Comparison of ENCODE assay signal across 17 cellular contexts in genomic region chr16:88599825-88600538, GRCh38. TPM values are rescaled to one million over a fixed set of nuclear protein-coding genes. Genes with fewer than 3 reads are reported as not detected.
DNase-seq lines count a peak whose midpoint lies in the region; ATAC-seq, FAIRE-seq and TF ChIP-seq lines count a peak whose summit lies in the region.
"Had no signal": no experiment of that assay in that cellular context is flagged by ENCODE, and none has a peak within 500 bp of the region (broad histone marks: within the 10 kb centered on the region; RNA-seq: fewer than 3 reads in every experiment).

No MANE protein-coding gene starts in this region.

- no peak overlapping the region for H3K9ac ChIP-seq in parathyroid adenoma
- H3K9ac ChIP-seq: SK-N-SH had no signal

- H3K27me3 ChIP-seq in esophagus squamous epithelium = no peaks in the 10 kb centered on the region
- H3K27me3 ChIP-seq in parathyroid adenoma (ENCODE audit: control insufficient read depth, insufficient read depth, low read length) = no peaks in the 10 kb centered on the region
- no peaks in the 10 kb centered on the region for H3K27me3 ChIP-seq in upper lobe of right lung
- H3K27me3 ChIP-seq: pancreas had no signal

- peaks cover 4 to 41% (median 9%) of the 10 kb centered on the region in 3 donors for H3K4me1 ChIP-seq in esophagus squamous epithelium
- H3K4me1 ChIP-seq in parathyroid adenoma = no peaks in the 10 kb centered on the region
- peaks cover 21% of the 10 kb centered on the region for H3K4me1 ChIP-seq in upper lobe of right lung
- H3K4me1 ChIP-seq: pancreas had no signal

- intact Hi-C loops in esophagus squamous epithelium (cut with DNase I) (no loop called here), upper lobe of right lung (cut with DNase I) (no loop called here)

- H3K9me3 ChIP-seq in esophagus squamous epithelium (no peaks in the 10 kb centered on the region), parathyroid adenoma (ENCODE audit: control insufficient read depth, low read length) (no peaks in the 10 kb centered on the region), upper lobe of right lung (no peaks in the 10 kb centered on the region)
- H3K9me3 ChIP-seq: pancreas, SK-N-SH had no signal

- no peak overlapping the region for H2AFZ ChIP-seq in parathyroid adenoma

- H3K4me3 ChIP-seq in esophagus squamous epithelium (no peak overlapping the region), parathyroid adenoma (ENCODE audit: low read depth, low read length) (no peak overlapping the region), upper lobe of right lung (no peak overlapping the region), foreskin fibroblast (ENCODE audit: low read depth in 1 of 2, low read length in 2 of 2) (no peak overlapping the region)
- H3K4me3 ChIP-seq: pancreas had no signal

- TF ChIP-seq POLR2A in esophagus squamous epithelium (IDR thresholded peaks at IDR 0.05) = no peak
- no peak for TF ChIP-seq POLR2A in GM12891 (IDR thresholded peaks at IDR 0.05; ENCODE audit: low read depth, low read length)

- no peak for TF ChIP-seq CTCF in esophagus squamous epithelium (IDR thresholded peaks at IDR 0.05)
- TF ChIP-seq CTCF in parathyroid adenoma (IDR thresholded peaks at IDR 0.05) = no peak
- TF ChIP-seq CTCF in upper lobe of right lung (IDR thresholded peaks at IDR 0.05) = no peak
- TF ChIP-seq CTCF in foreskin fibroblast (IDR thresholded peaks at IDR 0.05; ENCODE audit: low read depth, low read length) = no peak

- H3K27ac ChIP-seq in esophagus squamous epithelium (peak overlapping the region; percentile 1 to 81 (median 54)), parathyroid adenoma (peak overlapping the region; percentile 73), upper lobe of right lung (peak overlapping the region; percentile 73)

- peak; percentile 2 for DNase-seq in NCI-H2196 (lab: John Stamatoyannopoulos, UW; ENCODE audit: unreplicated experiment)
- no peak for DNase-seq in NCI-H2196 treated with DMSO at 0.1 percent for 48 hours (lab: John Stamatoyannopoulos, UW; ENCODE audit: unreplicated experiment)
- no peak for DNase-seq in esophagus squamous epithelium (lab: John Stamatoyannopoulos, UW)
- peak; percentile 78 for DNase-seq in upper lobe of right lung
- no peak for DNase-seq in NOMO-1 (lab: John Stamatoyannopoulos, UW; ENCODE audit: unreplicated experiment in 2 of 2)
- DNase-seq in foreskin fibroblast = no peak
- no peak for DNase-seq in GM12891 (ENCODE audit: insufficient read length, low spot score)
- DNase-seq: 8988T; activated CD8-positive, alpha-beta memory T cell treated with anti-CD3 and anti-CD28 coated beads for 24 hours; activated effector memory CD4-positive, alpha-beta T cell treated with Interleukin-2 at 50 U/mL for 16 hours; NCI-H1436 treated with DMSO at 0.1 percent for 48 hours; SK-N-SH; stimulated activated CD4-positive, alpha-beta T cell treated with anti-CD3 and anti-CD28 coated beads, Interleukin-1b, Interleukin-23, amount 100 ng/mL, for 48 hours had no signal

- 67 to 71% methylated on average over 19 to 22 of the region's 25 CpGs for WGBS in esophagus squamous epithelium, 2 donors

- H3K79me2 ChIP-seq in parathyroid adenoma = peaks cover 41% of the 10 kb centered on the region

- ATAC-seq in upper lobe of right lung = no peak

- H3K36me3 ChIP-seq in esophagus squamous epithelium (peaks cover 20 to 95% (median 21%) of the 10 kb centered on the region in 3 donors), parathyroid adenoma (ENCODE audit: control insufficient read depth, insufficient read depth, low read length) (no peaks in the 10 kb centered on the region), upper lobe of right lung (peaks cover 38% of the 10 kb centered on the region)

- no peak overlapping the region for H3K4me2 ChIP-seq in parathyroid adenoma (ENCODE audit: low read length)
- H3K4me2 ChIP-seq: SK-N-SH had no signal

- no peak for FAIRE-seq in GM12891 (lab: Jason Lieb, UNC)
- FAIRE-seq: pancreas had no signal

TF ChIP-seq in GM12891, 5 proteins besides CTCF, POLR2A, EP300 and RAD21:
- TF ChIP-seq POLR2AphosphoS5 (IDR thresholded peaks at IDR 0.05; ENCODE audit: low read depth, low read length) (no peak), SPI1 (IDR thresholded peaks at IDR 0.05; ENCODE audit: low read depth, low read length) (no peak), PAX5 (IDR thresholded peaks at IDR 0.05; ENCODE audit: insufficient read depth, low read length, severe bottlenecking) (no peak), POU2F2 (IDR thresholded peaks at IDR 0.05; ENCODE audit: low read depth, low read length) (no peak)

RNA-seq across cellular contexts. Expression of gene ZC3H18, which starts 29.8 kb away (rescaled TPM):
- total RNA-seq in esophagus squamous epithelium (10 to 100 TPM; 15.4 to 27.3 (median 17.5) TPM), upper lobe of right lung (44.5 TPM)
- polyA plus RNA-seq in GM12891 (2012; ENCODE audit: low read depth, missing spikeins) = 26.0 TPM

RNA-seq across cellular contexts. Expression of gene IL17C, which starts 38.4 kb away (rescaled TPM):
- total RNA-seq in esophagus squamous epithelium (1 to 10 TPM in 1 of 4 donors, not detected in 3; 2.4 TPM), upper lobe of right lung (not detected)
- 0.09 TPM for polyA plus RNA-seq in GM12891 (2012; ENCODE audit: low read depth, missing spikeins)
- total RNA-seq: glomerular endothelial cell, NCI-H460, pancreas had no signal

RNA-seq across cellular contexts. Expression of gene CYBA, which starts 50.9 kb away (rescaled TPM):
- 100 to 1,000 TPM in 2 of 4 donors, 10 to 100 TPM in 2; 67.1 to 205 (median 98.7) TPM for total RNA-seq in esophagus squamous epithelium
- 257 TPM for total RNA-seq in upper lobe of right lung
- polyA plus RNA-seq in GM12891 (2012; ENCODE audit: low read depth, missing spikeins) = 416 TPM

Comparison
In these comparisons a context has a peak if more than half of its experiments do, and no peak if none do; other contexts are left out.
1. DNase-seq: peak in NCI-H2196 (single experiment) and upper lobe of right lung (single experiment); none in NCI-H2196 treated with DMSO at 0.1 percent for 48 hours (single experiment), esophagus squamous epithelium (single experiment), NOMO-1 (0 of 2), foreskin fibroblast (0 of 2) and GM12891 (single experiment).
2. Peak in every context shown above with its lines, with median percentiles within 50 percentile points of each other: H3K27ac ChIP-seq.